8 cellular contexts compared by ENCODE assay signal in the genomic region with DNA sequence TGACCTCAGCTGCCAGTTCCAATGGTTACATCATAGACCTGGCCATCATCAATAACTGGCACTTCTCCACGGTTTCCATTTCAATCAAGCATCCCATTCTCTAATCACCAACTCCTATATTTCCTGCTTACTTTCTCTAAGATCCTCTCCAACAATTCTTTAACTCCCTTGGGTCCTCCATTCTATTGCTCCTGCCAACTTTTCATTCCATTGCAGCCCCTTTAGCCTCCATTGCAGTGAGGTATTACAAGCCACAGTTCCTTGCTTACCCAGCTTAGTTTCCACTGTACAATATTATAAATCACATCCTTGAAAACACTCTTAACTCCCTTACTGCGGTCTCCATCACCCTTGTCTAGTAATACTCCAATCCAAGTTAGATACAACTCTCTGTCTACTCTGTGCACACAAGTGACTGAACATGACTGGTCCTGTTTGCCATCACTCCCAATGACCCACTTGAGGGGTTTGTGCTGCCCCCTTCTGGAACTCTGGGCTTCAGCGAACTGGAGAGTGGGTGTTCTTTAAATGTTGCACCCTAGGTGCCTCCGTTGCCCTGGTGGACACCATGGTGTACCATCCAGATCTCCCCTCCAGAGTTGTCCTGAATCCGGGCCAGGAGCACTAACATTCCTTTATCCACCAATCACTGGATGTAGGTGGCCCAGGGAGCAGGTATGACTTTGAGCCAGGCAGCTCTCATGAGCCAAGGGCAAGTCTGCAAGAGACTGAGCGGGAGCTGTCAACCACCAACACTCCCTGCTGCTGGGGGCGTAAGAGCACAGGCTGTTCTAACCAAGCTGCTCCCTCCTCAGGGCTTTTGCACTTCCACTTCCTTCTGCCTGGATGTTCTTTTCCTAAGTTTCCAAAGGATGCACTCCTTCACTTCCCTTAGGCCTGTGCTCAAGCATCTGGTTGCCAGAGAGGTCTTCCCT. TPM values are rescaled to one million over a fixed set of nuclear protein-coding genes. Genes with fewer than 3 reads are reported as not detected.
DNase-seq lines count a peak whose midpoint lies in the region; TF ChIP-seq lines count a peak whose summit lies in the region.
"Had no signal": no experiment of that assay in that cellular context is flagged by ENCODE, and none has a peak within 500 bp of the region (broad histone marks: within the 10 kb centered on the region; RNA-seq: fewer than 3 reads in every experiment).

No MANE protein-coding gene starts in this region.

- H3K27ac Mint-ChIP-seq in H9, result no peak overlapping the region

- intact Hi-C loops in mammary epithelial cell (cut with micrococcal nuclease), result no loop called here

- H3K9ac ChIP-seq in H9 (ENCODE audit: extremely low read depth, insufficient read length, low read length) (no peak overlapping the region), mammary epithelial cell (ENCODE audit: insufficient read depth, low read length) (no peak overlapping the region)

- no peaks in the 10 kb centered on the region for H3K36me3 ChIP-seq in mammary epithelial cell (ENCODE audit: insufficient read depth, low read length)

- H3K36me3 Mint-ChIP-seq in H9 (ENCODE audit: insufficient read depth in 1 of 3, low read depth in 3 of 3), result no peaks in the 10 kb centered on the region

- dilution Hi-C loops in mammary epithelial cell (cut with HindIII; ENCODE audit: low sequenced_read_pairs), result no loop called here

- H2BK20ac ChIP-seq in H9 (ENCODE audit: low read depth, low read length, poor library complexity, severe bottlenecking), result no peak overlapping the region

- H3K14ac ChIP-seq in H9 (ENCODE audit: insufficient read depth, low read length), result no peak overlapping the region

- H3K4me2 ChIP-seq in H9 (ENCODE audit: insufficient read depth, insufficient read length, low read length) (no peak overlapping the region), mammary epithelial cell (ENCODE audit: insufficient read depth, low read depth, low read length) (no peak overlapping the region)

- H2BK15ac ChIP-seq in H9 (ENCODE audit: low read depth, low read length), result no peak overlapping the region

- peak; percentile 75 for DNase-seq in H9
- DNase-seq in T-helper 1 cell, result peak; percentile 16 to 70 (median 40)
- DNase-seq in mammary epithelial cell, result peak; percentile 11
- peak; percentile 52 to 54 for DNase-seq in stimulated activated CD4-positive, alpha-beta T cell treated with anti-CD3 and anti-CD28 coated beads, Interleukin-4, amount 100 ng/mL, for 48 hours (ENCODE audit: low read depth in 2 of 2)
- no peak for DNase-seq in NCI-H748 treated with DMSO at 0.1 percent for 48 hours (lab: John Stamatoyannopoulos, UW)
- no peak for DNase-seq in hypothalamus (lab: John Stamatoyannopoulos, UW)
- no peak for DNase-seq in coronary artery (ENCODE audit: low spot score)
- DNase-seq: left cardiac atrium had no signal

- no peak overlapping the region for H2BK120ac ChIP-seq in H9 (ENCODE audit: low read depth, low read length, poor library complexity, severe bottlenecking)

- no peaks in the 10 kb centered on the region for H3K4me1 ChIP-seq in H9 (ENCODE audit: insufficient read depth, low read length)
- peaks cover 10% of the 10 kb centered on the region for H3K4me1 ChIP-seq in mammary epithelial cell (ENCODE audit: insufficient read depth, low read length)

- CTCF ChIA-PET in mammary epithelial cell (lab: Charles Lee; ENCODE audit: low non-redundant PET), result interaction anchor here (0.6 kb wide), 1 partner anchor 484 kb away, joined by 3 read pairs; no protein-coding TSS in a partner anchor

- no peak overlapping the region for H3K4ac ChIP-seq in H9 (ENCODE audit: low read depth, low read length)

- no peak overlapping the region for H4K91ac ChIP-seq in H9 (ENCODE audit: insufficient read length, low read depth, low read length)

- H3K4me3 ChIP-seq in mammary epithelial cell (replicated peaks in 1 of 3; ENCODE audit: insufficient read depth in 1 of 3, low read depth in 2 of 3, low read length in 3 of 3) (no peak overlapping the region), coronary artery (no peak overlapping the region)

- no peak overlapping the region for H4K8ac ChIP-seq in H9 (replicated peaks; ENCODE audit: insufficient read length, low read depth, low read length)

- H3K4me1 Mint-ChIP-seq in H9, result peaks cover 2 to 20% of the 10 kb centered on the region in 2 experiments

- no peaks in the 10 kb centered on the region for H3K23me2 ChIP-seq in H9 (ENCODE audit: insufficient read length, low read depth, low read length, poor library complexity, severe bottlenecking)

- no peak overlapping the region for H3K56ac ChIP-seq in H9 (ENCODE audit: insufficient read length, low read depth, low read length)

- no peak overlapping the region for H3K23ac ChIP-seq in H9 (ENCODE audit: insufficient read length, low read depth, low read length)

- H3K18ac ChIP-seq in H9 (ENCODE audit: insufficient read length, low read depth, low read length), result no peak overlapping the region

- H3K4me3 Mint-ChIP-seq in H9, result no peak overlapping the region

- no peak overlapping the region for H2BK12ac ChIP-seq in H9 (ENCODE audit: insufficient read length, low read depth, low read length)

- H3K9me3 Mint-ChIP-seq in H9, result no peaks in the 10 kb centered on the region

- no peaks in the 10 kb centered on the region for H3K79me1 ChIP-seq in H9 (ENCODE audit: insufficient read depth, low read depth, low read length, poor library complexity, severe bottlenecking)

- no peak overlapping the region for H2BK5ac ChIP-seq in H9 (ENCODE audit: insufficient read length, low read length)

- no peak overlapping the region for H3T11ph ChIP-seq in H9 (ENCODE audit: low read length)

- H3K9me3 ChIP-seq in H9 (ENCODE audit: control insufficient read depth, low read depth, low read length), result no peaks in the 10 kb centered on the region
- no peaks in the 10 kb centered on the region for H3K9me3 ChIP-seq in mammary epithelial cell (replicated peaks; ENCODE audit: insufficient read depth, low read length)

- H4K20me1 ChIP-seq in H9 (ENCODE audit: control insufficient read depth, insufficient read depth, insufficient read length), result no peaks in the 10 kb centered on the region
- no peaks in the 10 kb centered on the region for H4K20me1 ChIP-seq in mammary epithelial cell (ENCODE audit: insufficient read depth, low read length)

- in situ Hi-C loops in mammary epithelial cell (cut with MboI; ENCODE audit: low sequenced_read_pairs in 2 of 2), result no loop called here

- H3K27ac ChIP-seq in H9 (ENCODE audit: insufficient read length, low read depth, low read length), result no peak overlapping the region
- H3K27ac ChIP-seq in mammary epithelial cell (ENCODE audit: insufficient read depth, low read depth, low read length), result no peak overlapping the region
- H3K27ac ChIP-seq in coronary artery, result no peak overlapping the region

- TF ChIP-seq CTCF in H9 (conservative IDR thresholded peaks at IDR 0.05) (peak; percentile 74), mammary epithelial cell (conservative IDR thresholded peaks at IDR 0.05 in 1 of 2, IDR thresholded peaks at IDR 0.05 in 1 of 2; ENCODE audit: extremely low read depth in 1 of 2, insufficient read depth in 1 of 2, low read depth in 1 of 2, low read length in 2 of 2) (peak; percentile 9 to 18), coronary artery (IDR thresholded peaks at IDR 0.05) (no peak)

- peaks cover 1% of the 10 kb centered on the region for H3K27me3 Mint-ChIP-seq in H9 (ENCODE audit: low read depth)

- H2AFZ ChIP-seq in H9 (ENCODE audit: low read length) (no peak overlapping the region), mammary epithelial cell (ENCODE audit: low read depth, low read length) (no peak overlapping the region)

- no peak overlapping the region for H2AK5ac ChIP-seq in H9 (ENCODE audit: insufficient read length, low read length)

- no peak overlapping the region for H4K5ac ChIP-seq in H9 (ENCODE audit: insufficient read length, low read depth, low read length)

- BruUV-seq in mammary epithelial cell (replicated peaks; lab: Mats Ljungman, UMichigan), result no TSS peak

- H3K79me2 ChIP-seq in H9 (ENCODE audit: insufficient read depth, low read length), result no peaks in the 10 kb centered on the region
- H3K79me2 ChIP-seq in mammary epithelial cell (ENCODE audit: insufficient read depth, low read length), result no peaks in the 10 kb centered on the region

- H3K27me3 ChIP-seq in H9 (ENCODE audit: insufficient read depth, low read length) (no peaks in the 10 kb centered on the region), mammary epithelial cell (ENCODE audit: insufficient read depth, low read length) (no peaks in the 10 kb centered on the region)

- WGBS in H9 (ENCODE audit: extremely low coverage, insufficient read length, low lambda C conversion rate), result no CpG with 5 or more reads among the region's 7 CpGs
- WGBS in mammary epithelial cell (ENCODE audit: low coverage, missing lambda C conversion rate), result 74% methylated on average over 7 of the region's 7 CpGs

RNA-seq across cellular contexts. Expression of a gene that starts 3.7 kb away (rescaled TPM):
- total RNA-seq in H9 (2021) (0.11 and 0.13 TPM in 2 replicates), mammary epithelial cell (not detected)
- 0.01 TPM for polyA plus RNA-seq in mammary epithelial cell
- polyA minus RNA-seq in mammary epithelial cell, result not detected
- total RNA-seq: left cardiac atrium had no signal

RNA-seq across cellular contexts. Expression of a gene that starts 16.9 kb away (rescaled TPM):
- total RNA-seq in H9 (2021) (60.0 and 60.1 TPM in 2 replicates), mammary epithelial cell (10 to 100 TPM; 14.5 to 52.2 TPM)
- 20.6 TPM for polyA plus RNA-seq in mammary epithelial cell
- 5.2 TPM for polyA minus RNA-seq in mammary epithelial cell

RNA-seq across cellular contexts. Expression of a gene that starts 37.5 kb away (rescaled TPM):
- total RNA-seq in H9 (2021), result 29.4 and 34.1 TPM in 2 replicates
- total RNA-seq in mammary epithelial cell, result 10 to 100 TPM; 41.3 to 46.9 TPM
- polyA plus RNA-seq in mammary epithelial cell, result 17.7 TPM
- 41.8 TPM for polyA minus RNA-seq in mammary epithelial cell

RNA-seq across cellular contexts. Expression of a gene that starts 48.1 kb away (rescaled TPM):
- 6.2 and 6.6 TPM in 2 replicates for total RNA-seq in H9 (2021)
- 1 to 10 TPM; 1.3 to 6.7 TPM for total RNA-seq in mammary epithelial cell
- polyA plus RNA-seq in mammary epithelial cell, result 1.1 TPM
- not detected for polyA minus RNA-seq in mammary epithelial cell

Comparison
In these comparisons a context has a peak if more than half of its experiments do, and no peak if none do; other contexts are left out.
1. DNase-seq: peak in H9 (single experiment), T-helper 1 cell (5 of 5), mammary epithelial cell (single experiment) and stimulated activated CD4-positive, alpha-beta T cell treated with anti-CD3 and anti-CD28 coated beads, Interleukin-4, amount 100 ng/mL, for 48 hours (2 of 2); none in NCI-H748 treated with DMSO at 0.1 percent for 48 hours (single experiment), hypothalamus (0 of 51) and coronary artery (single experiment).